Comparison of ENCODE assay signal across 1 cellular context in the genomic region with DNA sequence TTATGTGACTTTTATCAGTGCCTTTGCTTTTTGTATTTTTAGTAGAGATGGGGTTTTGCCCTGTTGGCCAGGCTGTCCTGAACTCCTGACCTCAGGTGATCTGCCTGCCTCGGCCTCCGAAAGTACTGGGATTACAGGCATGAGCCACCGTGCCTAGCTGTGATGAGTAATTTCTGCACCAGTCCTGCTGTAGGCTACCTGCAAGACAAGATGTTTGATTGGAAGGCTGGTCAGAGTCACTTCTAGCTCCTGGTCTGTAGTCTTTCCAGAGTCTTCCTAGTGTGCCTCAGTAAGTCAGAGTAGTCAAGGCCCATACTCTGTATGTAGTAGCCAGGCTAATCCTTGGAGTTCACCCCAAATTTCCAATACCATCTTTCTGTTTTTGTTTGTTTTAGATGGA.
TF ChIP-seq lines count a peak whose summit lies in the region.

No MANE protein-coding gene starts in this region.

TF ChIP-seq in GM23338, 12 proteins besides CTCF, POLR2A, EP300 and RAD21:
- TF ChIP-seq ZNF462 (CRISPR knock-in tag; IDR thresholded peaks at IDR 0.05) (no peak), ZNF114 (CRISPR knock-in tag; IDR thresholded peaks at IDR 0.05) (no peak), EZH2phosphoT487 (IDR thresholded peaks at IDR 0.05; ENCODE audit: unreplicated experiment) (no peak), EZH2 (IDR thresholded peaks at IDR 0.05; ENCODE audit: low read depth, unreplicated experiment) (no peak), ETS1 (IDR thresholded peaks at IDR 0.05) (no peak), CREB1 (CRISPR knock-in tag; IDR thresholded peaks at IDR 0.05; ENCODE audit: low read depth) (no peak), JUNB (IDR thresholded peaks at IDR 0.05; ENCODE audit: unreplicated experiment) (no peak), STAT1 (IDR thresholded peaks at IDR 0.05; ENCODE audit: unreplicated experiment) (no peak), POLR2AphosphoS5 (IDR thresholded peaks at IDR 0.05; ENCODE audit: low read depth) (no peak), REST (IDR thresholded peaks at IDR 0.05; ENCODE audit: unreplicated experiment) (no peak), ZNF331 (CRISPR knock-in tag; IDR thresholded peaks at IDR 0.05; ENCODE audit: low read depth) (no peak), NANOG (IDR thresholded peaks at IDR 0.05; ENCODE audit: borderline replicate concordance) (no peak)
TF ChIP-seq in GM23338: peak in this region for 0.
